10 cellular contexts compared by ENCODE assay signal in the genomic region with DNA sequence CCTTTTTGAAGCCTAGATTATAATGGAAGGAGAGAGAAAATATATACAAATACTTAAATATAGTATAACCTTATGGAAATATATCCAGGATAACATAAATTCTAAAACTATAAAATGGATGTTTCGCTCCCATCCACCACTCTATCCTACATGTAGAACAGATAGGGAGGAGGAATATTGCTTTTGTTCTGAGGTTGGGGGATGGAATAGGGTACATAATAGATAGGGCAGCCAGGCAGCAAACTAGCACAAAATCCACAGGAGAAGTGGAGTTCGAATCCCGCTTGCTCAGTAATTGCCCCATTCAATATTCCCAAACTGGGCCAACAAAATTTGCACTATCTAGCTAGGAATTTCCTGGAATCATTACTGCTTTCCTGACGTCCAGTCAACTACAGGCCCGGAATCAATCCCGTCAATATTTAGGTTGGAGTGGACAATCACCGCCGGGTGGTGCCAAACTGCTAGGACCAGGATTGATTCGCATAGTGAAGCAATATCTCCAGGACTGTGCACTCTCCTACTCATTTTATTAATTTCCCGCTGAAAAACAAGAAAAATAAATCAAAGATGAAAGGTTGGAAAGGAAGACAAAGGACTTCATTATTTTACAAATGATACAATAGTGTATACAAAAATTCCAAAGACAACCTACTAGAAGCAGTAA. TPM values are rescaled to one million over a fixed set of nuclear protein-coding genes. Genes with fewer than 3 reads are reported as not detected.
DNase-seq lines count a peak whose midpoint lies in the region; ATAC-seq and TF ChIP-seq lines count a peak whose summit lies in the region.
"Had no signal": no experiment of that assay in that cellular context is flagged by ENCODE, and none has a peak within 500 bp of the region (broad histone marks: within the 10 kb centered on the region; RNA-seq: fewer than 3 reads in every experiment).

No MANE protein-coding gene starts in this region.

- H3K79me2 ChIP-seq in HCT116 (ENCODE audit: insufficient read depth, low read length), result no peaks in the 10 kb centered on the region
- H3K79me2 ChIP-seq in trophoblast cell (ENCODE audit: control insufficient read depth, insufficient read depth, low read length, poor library complexity), result no peaks in the 10 kb centered on the region

- WGBS in trophoblast cell (ENCODE audit: extremely low coverage, insufficient coverage, insufficient read length), result no CpG with 5 or more reads among the region's 10 CpGs
- WGBS in testis, 2 donors, result 75 to 83% methylated on average over 10 of the region's 10 CpGs

- no peak overlapping the region for H3K4me3 Mint-ChIP-seq in stimulated activated naive CD8-positive, alpha-beta T cell treated with anti-CD3 and anti-CD28 coated beads, Interleukin-15, amount 100 ng/mL, for 72 hours

- POLR2A ChIA-PET in HCT116 (lab: Charles Lee), result interaction anchor here (0.9 kb wide), 1 partner anchor 64 kb away, joined by 5 read pairs; the partner anchor contains the start of gene SGMS2

- H2BK5ac ChIP-seq in trophoblast cell (ENCODE audit: low read depth, low read length, poor library complexity), result no peak overlapping the region

- no peak overlapping the region for H2BK120ac ChIP-seq in trophoblast cell (ENCODE audit: insufficient read depth, low read length, poor library complexity)

- BruUV-seq in HCT116 (replicated peaks; lab: Mats Ljungman, UMichigan), result no TSS peak

- H3K27ac ChIP-seq in HCT116 (ENCODE audit: low read depth, low read length) (no peak overlapping the region), trophoblast cell (ENCODE audit: low read depth, low read length) (no peak overlapping the region), substantia nigra (ENCODE audit: low read depth, low read length, poor library complexity, severe bottlenecking) (no peak overlapping the region), testis (no peak overlapping the region)

- no peak overlapping the region for H3K4ac ChIP-seq in trophoblast cell (ENCODE audit: low read depth, low read length)

- RAD21 ChIA-PET in HCT116 (lab: Charles Lee; ENCODE audit: low non-redundant PET in 1 of 2, low total read pairs in 2 of 2, uncharacterized antibody in 2 of 2, unreplicated experiment in 2 of 2), result interaction anchor here in 1 of 2 experiments (0.6 kb wide), 1 partner anchor 1655 kb away, joined by 3 read pairs; no protein-coding TSS in a partner anchor

- H4K8ac ChIP-seq in trophoblast cell (ENCODE audit: low read depth, low read length), result no peak overlapping the region

- H2AK5ac ChIP-seq in trophoblast cell (ENCODE audit: low read length), result no peak overlapping the region

- H3K27ac Mint-ChIP-seq in stimulated activated naive CD8-positive, alpha-beta T cell treated with anti-CD3 and anti-CD28 coated beads, Interleukin-15, amount 100 ng/mL, for 72 hours, result no peak overlapping the region

- TF ChIP-seq RAD21 in HCT116 (IDR thresholded peaks at IDR 0.05; ENCODE audit: low read depth), result peak; percentile 70

- H3K9me3 Mint-ChIP-seq in stimulated activated naive CD8-positive, alpha-beta T cell treated with anti-CD3 and anti-CD28 coated beads, Interleukin-15, amount 100 ng/mL, for 72 hours, result no peaks in the 10 kb centered on the region

- no peak overlapping the region for H3K18ac ChIP-seq in trophoblast cell (ENCODE audit: low read length)

- H3K4me3 ChIP-seq in HCT116 (replicated peaks in 1 of 2; ENCODE audit: low read depth in 1 of 2, low read length in 2 of 2) (no peak overlapping the region), trophoblast cell (ENCODE audit: low read depth, low read length) (no peak overlapping the region), testis (no peak overlapping the region)

- H3K9me2 ChIP-seq in HCT116 (ENCODE audit: insufficient read depth), result no peaks in the 10 kb centered on the region

- H4K12ac ChIP-seq in trophoblast cell (ENCODE audit: low read depth, low read length), result no peak overlapping the region

- no peaks in the 10 kb centered on the region for H3K27me3 Mint-ChIP-seq in stimulated activated naive CD8-positive, alpha-beta T cell treated with anti-CD3 and anti-CD28 coated beads, Interleukin-15, amount 100 ng/mL, for 72 hours

- H3K79me1 ChIP-seq in trophoblast cell (ENCODE audit: low read length), result no peaks in the 10 kb centered on the region

- DNase-seq in HCT116 (ENCODE audit: low read depth, low spot score), result no peak
- DNase-seq in RPMI7951 (ENCODE audit: low read depth), result peak; percentile 37
- DNase-seq in fibroblast of peridontal ligament (ENCODE audit: extremely low read depth), result peak; percentile 16
- peak; percentile 35 to 60 for DNase-seq in trophoblast cell
- DNase-seq in substantia nigra (lab: John Stamatoyannopoulos, UW), result no peak
- DNase-seq in stimulated activated naive CD8-positive, alpha-beta T cell treated with anti-CD3 and anti-CD28 coated beads, Interleukin-15, amount 100 ng/mL, for 72 hours, result no peak
- DNase-seq in NCI-H2081 treated with DMSO at 0.1 percent for 48 hours (lab: John Stamatoyannopoulos, UW), result no peak
- DNase-seq in testis, result no peak
- DNase-seq: NCI-H1092; stimulated activated naive CD8-positive, alpha-beta T cell treated with anti-CD3 and anti-CD28 coated beads, Interleukin-15, Interleukin-2, amounts not matched to agents 100 U/mL and 50 U/mL, for 24 hours had no signal

- peak; percentile 84 for ATAC-seq in HCT116
- ATAC-seq in stimulated activated naive CD8-positive, alpha-beta T cell treated with anti-CD3 and anti-CD28 coated beads, Interleukin-15, amount 100 ng/mL, for 72 hours, result no peak
- ATAC-seq: stimulated activated naive CD8-positive, alpha-beta T cell treated with anti-CD3 and anti-CD28 coated beads, Interleukin-15, Interleukin-2, amounts not matched to agents 100 U/mL and 50 U/mL, for 24 hours had no signal

- H2AFZ ChIP-seq in HCT116 (ENCODE audit: low read depth, low read length, poor library complexity, severe bottlenecking), result peak overlapping the region; percentile 88
- H2AFZ ChIP-seq in trophoblast cell (ENCODE audit: insufficient read depth, low read length, poor library complexity), result no peak overlapping the region

- no peak overlapping the region for H3K23ac ChIP-seq in trophoblast cell (ENCODE audit: low read length)

- CTCF ChIA-PET in HCT116 (lab: Charles Lee), result interaction anchor here (1.6 to 3.7 kb wide), 2 partner anchors 152 to 258 kb away, joined by 3 to 23 read pairs; no protein-coding TSS in a partner anchor

- no peaks in the 10 kb centered on the region for H3K9me3 ChIP-seq in HCT116 (ENCODE audit: control insufficient read depth in 1 of 2, insufficient read depth in 1 of 2, low read depth in 1 of 2, low read length in 2 of 2)
- H3K9me3 ChIP-seq in trophoblast cell (ENCODE audit: insufficient read depth, low read depth, low read length), result no peaks in the 10 kb centered on the region
- H3K9me3 ChIP-seq in testis, result no peaks in the 10 kb centered on the region

- H3K36me3 ChIP-seq in HCT116 (ENCODE audit: control insufficient read depth in 1 of 2, insufficient read depth in 2 of 2, low read length in 2 of 2) (no peaks in the 10 kb centered on the region), trophoblast cell (ENCODE audit: control insufficient read depth in 1 of 2, insufficient read depth in 2 of 2, low read length in 2 of 2) (no peaks in the 10 kb centered on the region), testis (ENCODE audit: low read depth, missing control alignments) (no peaks in the 10 kb centered on the region)

- TF ChIP-seq POLR2A in HCT116 (IDR thresholded peaks at IDR 0.05; ENCODE audit: borderline replicate concordance, extremely low read depth, insufficient read depth, insufficient read length) (no peak), testis (IDR thresholded peaks at IDR 0.05) (no peak)

- H4K20me1 ChIP-seq in HCT116 (ENCODE audit: insufficient read depth), result no peaks in the 10 kb centered on the region

- peaks cover 7% of the 10 kb centered on the region for H3K4me1 Mint-ChIP-seq in stimulated activated naive CD8-positive, alpha-beta T cell treated with anti-CD3 and anti-CD28 coated beads, Interleukin-15, amount 100 ng/mL, for 72 hours

- H3K9ac ChIP-seq in HCT116 (ENCODE audit: low read length) (no peak overlapping the region), trophoblast cell (ENCODE audit: low read length) (no peak overlapping the region)

- no peak overlapping the region for H3K14ac ChIP-seq in trophoblast cell (ENCODE audit: low read length)

- no peaks in the 10 kb centered on the region for H3K27me3 ChIP-seq in HCT116 (ENCODE audit: insufficient read depth, low read length)
- H3K27me3 ChIP-seq in trophoblast cell (ENCODE audit: insufficient read depth, low read length), result no peaks in the 10 kb centered on the region
- H3K27me3 ChIP-seq in testis, result no peaks in the 10 kb centered on the region

- H4K91ac ChIP-seq in trophoblast cell (ENCODE audit: low read depth, low read length), result no peak overlapping the region

- no peak overlapping the region for H3K4me2 ChIP-seq in HCT116 (ENCODE audit: low read length)
- H3K4me2 ChIP-seq in trophoblast cell (ENCODE audit: low read length), result no peak overlapping the region

- H2BK12ac ChIP-seq in trophoblast cell (ENCODE audit: low read length), result no peak overlapping the region

- H3K4me1 ChIP-seq in HCT116 (ENCODE audit: control insufficient read depth in 1 of 2, insufficient read depth in 2 of 2, low read length in 2 of 2), result no peaks in the 10 kb centered on the region
- no peaks in the 10 kb centered on the region for H3K4me1 ChIP-seq in trophoblast cell (ENCODE audit: control insufficient read depth in 1 of 2, insufficient read depth in 2 of 2, low read length in 2 of 2)
- no peaks in the 10 kb centered on the region for H3K4me1 ChIP-seq in testis

- intact Hi-C loops in HCT116 (cut with micrococcal nuclease) (no loop called here), testis (cut with DNase I; ENCODE audit: low total_unique reads) (loop anchor here (5.0 kb wide), 1 partner anchor 157 kb away; no protein-coding TSS in a partner anchor)

- TF ChIP-seq CTCF in HCT116 (IDR thresholded peaks at IDR 0.05 in 2 of 3, conservative IDR thresholded peaks at IDR 0.05 in 1 of 3; ENCODE audit: borderline replicate concordance in 1 of 3, insufficient read depth in 1 of 3, low read depth in 2 of 3, low read length in 2 of 3), result peak; percentile 37 to 54 (median 46); a peak in 4 of 6 replicates
- TF ChIP-seq CTCF in testis (IDR thresholded peaks at IDR 0.05), result no peak

TF ChIP-seq in HCT116, 20 proteins besides CTCF, POLR2A, EP300 and RAD21 (continues in another document):
- TF ChIP-seq CEBPB (IDR thresholded peaks at IDR 0.05; ENCODE audit: low read depth), result peak; percentile 51

RNA-seq across cellular contexts. Expression of gene PAPSS1, which starts 40.4 kb away (rescaled TPM):
- total RNA-seq in HCT116 (2021; ENCODE audit: unreplicated experiment) (59.0 TPM), testis (10 to 100 TPM; 32.8 to 42.4 TPM)
- polyA plus RNA-seq in HCT116 (2012), result 43.4 and 51.9 TPM in 2 replicates
- total RNA-seq in RPMI7951 (2014; rRNA removed; shearing (Covaris generic)), result 46.7 and 52.1 TPM in 2 replicates
- 56.3 and 57.6 TPM in 2 replicates for polyA plus RNA-seq in trophoblast cell (2013)
- polyA plus RNA-seq in testis (ENCODE audit: insufficient read depth, low read depth, low replicate concordance), result 33.6 TPM

Comparison
In these comparisons a context has a peak if more than half of its experiments do, and no peak if none do; other contexts are left out.
1. DNase-seq: peak in RPMI7951 (single experiment), fibroblast of peridontal ligament (single experiment) and trophoblast cell (2 of 2); none in HCT116 (single experiment), substantia nigra (0 of 49), stimulated activated naive CD8-positive, alpha-beta T cell treated with anti-CD3 and anti-CD28 coated beads, Interleukin-15, amount 100 ng/mL, for 72 hours (0 of 2), NCI-H2081 treated with DMSO at 0.1 percent for 48 hours (single experiment) and testis (single experiment).
2. CTCF ChIP-seq: peak in HCT116 (3 of 3); none in testis (0 of 3).